8 cellular contexts compared by ENCODE assay signal in the genomic region with DNA sequence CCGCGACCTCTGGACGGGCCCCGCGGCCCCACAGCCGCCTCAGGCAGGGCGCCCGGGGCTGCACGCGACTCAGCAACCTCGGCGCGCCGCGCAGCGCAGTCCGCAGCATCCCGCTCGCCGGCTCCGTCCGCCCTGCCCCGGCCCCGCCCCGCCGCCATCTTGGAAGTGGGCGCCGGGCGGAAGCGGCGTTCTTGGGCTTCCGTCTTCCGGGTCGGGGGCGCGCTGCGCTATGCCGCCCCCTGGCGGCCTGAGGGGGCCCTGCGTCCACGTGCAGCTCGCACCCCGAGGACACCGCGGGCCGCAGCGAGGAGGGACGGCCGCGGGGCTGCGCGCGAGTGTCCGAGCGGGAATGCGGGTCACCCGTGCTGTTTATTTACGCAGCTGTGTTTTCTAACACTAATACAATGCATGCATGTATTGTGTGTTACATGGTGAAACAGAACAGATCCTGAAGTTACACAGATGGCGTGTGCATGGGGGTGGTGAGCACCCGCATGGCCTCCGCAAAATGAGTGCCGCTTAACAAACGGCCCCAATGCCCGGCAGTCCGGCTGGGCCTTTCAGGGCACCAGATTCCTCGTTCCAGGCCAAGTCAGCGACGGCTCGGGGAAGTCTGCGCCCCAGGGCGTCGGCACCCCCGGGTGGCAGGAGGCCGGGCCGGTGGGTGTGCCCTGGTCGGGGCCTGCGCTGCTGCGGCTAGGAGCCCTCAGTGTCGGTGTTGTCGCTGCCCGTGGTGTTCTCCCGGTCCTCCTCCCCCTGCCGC. TPM values are rescaled to one million over a fixed set of nuclear protein-coding genes. Genes with fewer than 3 reads are reported as not detected.
A peak's percentile ranks its signal among the peaks of the same experiment; 100 is the strongest.
DNase-seq lines count a peak whose midpoint lies in the region; ATAC-seq and TF ChIP-seq lines count a peak whose summit lies in the region.

A gene (minus strand): TSS at position 139 of the 763 bp plus-strand sequence. CDS start 30 bp downstream, at position 109.

- in situ Hi-C loops in GM18951 (cut with MboI; ENCODE audit: low sequenced_read_pairs, unreplicated experiment), result no loop called here

- TF ChIP-seq POLR2A in GM18951 (IDR thresholded peaks at IDR 0.05; ENCODE audit: extremely low read depth, insufficient read depth, insufficient read length), result peak; percentile 81

- peak; percentile 63 for ATAC-seq in HG03159 (IDR thresholded peaks at IDR 0.05; ENCODE audit: unreplicated experiment)
- peak; percentile 77 for ATAC-seq in left colon

- peak; percentile 74 for DNase-seq in Ammon's horn (ENCODE audit: low spot score)
- peak; percentile 39 to 81 for DNase-seq in NCI-H446 (lab: John Stamatoyannopoulos, UW)
- DNase-seq in activated CD4-positive, alpha-beta T cell treated with anti-CD3 and anti-CD28 coated beads for 4 hours, result peak; percentile 84 to 86
- peak; percentile 69 to 87 for DNase-seq in left colon
- peak; percentile 87 to 89 for DNase-seq in stimulated activated CD4-positive, alpha-beta T cell treated with anti-CD3 and anti-CD28 coated beads, Interleukin-2, amount 100 ng/mL, for 24 hours

- intact Hi-C loops in left colon (cut with DNase I, micrococcal nuclease), result no loop called here

- peak within 1 kb of the TSS; percentile 63 for H3K27ac ChIP-seq in cingulate gyrus (ENCODE audit: low read depth, low read length)

RNA-seq across cellular contexts. Expression of the gene that starts here (rescaled TPM):
- total RNA-seq in left colon, result 10 to 100 TPM in 1 of 2 donors, 1 to 10 TPM in 1; 10.0 to 10.6 TPM

Comparison
In these comparisons a context has a peak if more than half of its experiments do, and no peak if none do; other contexts are left out.
1. Peak in every context shown above with its lines: DNase-seq, ATAC-seq and H3K27ac ChIP-seq.